31 cellular contexts compared by ENCODE assay signal in genomic region chr10:119349341-119349740, GRCh38.
DNase-seq lines count a peak whose midpoint lies in the region; ATAC-seq, FAIRE-seq and TF ChIP-seq lines count a peak whose summit lies in the region.
"Had no signal": no experiment of that assay in that cellular context is flagged by ENCODE, and none has a peak within 500 bp of the region (broad histone marks: within the 10 kb centered on the region; RNA-seq: fewer than 3 reads in every experiment).

No MANE protein-coding gene starts in this region.

- no peak overlapping the region for H3K4me3 ChIP-seq in BLaER1
- H3K4me3 ChIP-seq in esophagus (ENCODE audit: low read depth in 1 of 2, low read length in 2 of 2), result no peak overlapping the region
- H3K4me3 ChIP-seq in mesenchymal stem cell (ENCODE audit: insufficient read depth in 1 of 2, low read depth in 1 of 2, low read length in 2 of 2), result no peak overlapping the region
- no peak overlapping the region for H3K4me3 ChIP-seq in thoracic aorta
- H3K4me3 ChIP-seq: adrenal gland, body of pancreas, dorsolateral prefrontal cortex, GM12878, vagina had no signal

- H3K23ac ChIP-seq in mesenchymal stem cell (ENCODE audit: low read length in 2 of 2), result no peak overlapping the region

- DNase-seq in mesenchymal stem cell (no peak), thoracic aorta (ENCODE audit: low spot score) (no peak), NCI-H1436 treated with DMSO at 0.1 percent for 48 hours (lab: John Stamatoyannopoulos, UW) (no peak), GM12892 (ENCODE audit: insufficient read length) (no peak), DMS153 treated with DMSO at 0.1 percent for 48 hours (lab: John Stamatoyannopoulos, UW; ENCODE audit: unreplicated experiment) (no peak)
- DNase-seq: ACHN; activated CD4-positive, alpha-beta memory T cell treated with anti-CD3 and anti-CD28 coated beads for 36 hours; activated CD4-positive, CD25-positive, alpha-beta regulatory T cell treated with anti-CD3 and anti-CD28 coated beads, Interleukin-2, amount 50 U/mL, for 72 hours; activated T-cell treated with anti-CD3 and anti-CD28 coated beads, Interleukin-2, amount 50 U/mL, for 72 hours; adrenal gland; BE2C; body of pancreas; cerebellar nuclear complex; DMS 273 treated with DMSO at 0.1 percent for 48 hours; HCEC 1CT; immature natural killer cell; left colon; NCI-H1694; NCI-H446; NCI-H748 treated with DMSO at 0.1 percent for 48 hours; SHP77; stimulated activated CD4-positive, alpha-beta T cell treated with anti-CD3 and anti-CD28 coated beads, Interleukin-4, amount 100 ng/mL, for 24 hours; substantia nigra; T-helper 2 cell had no signal

- H2BK15ac ChIP-seq in mesenchymal stem cell (ENCODE audit: low read depth, poor library complexity, severe bottlenecking), result no peak overlapping the region

- H3K36me3 ChIP-seq in BLaER1 (no peaks in the 10 kb centered on the region), esophagus (ENCODE audit: control insufficient read depth in 2 of 2, insufficient read depth in 2 of 2, low read length in 1 of 2) (peaks cover 0 to 7% of the 10 kb centered on the region in 2 donors), mesenchymal stem cell (ENCODE audit: control insufficient read depth in 1 of 2, insufficient read depth in 2 of 2, low read depth in 1 of 2, low read length in 2 of 2) (peaks cover 6 to 7% of the 10 kb centered on the region in 2 experiments), thoracic aorta (no peaks in the 10 kb centered on the region)
- H3K36me3 ChIP-seq: adrenal gland, BE2C, vagina had no signal

- FAIRE-seq in GM12892 (lab: Jason Lieb, UNC), result no peak
- FAIRE-seq: endometrium, GM12878 had no signal

- no peak for TF ChIP-seq CTCF in thoracic aorta (IDR thresholded peaks at IDR 0.05)

- H3K4me1 ChIP-seq in BLaER1 (peaks cover 51% of the 10 kb centered on the region), esophagus (ENCODE audit: control insufficient read depth in 2 of 2, insufficient read depth in 2 of 2, low read length in 1 of 2) (peaks cover 0 to 4% of the 10 kb centered on the region in 2 donors), mesenchymal stem cell (ENCODE audit: control insufficient read depth, insufficient read depth, low read depth, low read length) (peaks cover 24% of the 10 kb centered on the region), thoracic aorta (ENCODE audit: control insufficient read depth in 1 of 2, low read depth in 2 of 2) (peaks cover 34 to 67% of the 10 kb centered on the region in 2 donors)

- H3K4me2 ChIP-seq in BLaER1 (peak overlapping the region; percentile 35), mesenchymal stem cell (ENCODE audit: low read length, poor library complexity, severe bottlenecking) (no peak overlapping the region)

- no peak overlapping the region for H3K18ac ChIP-seq in mesenchymal stem cell (ENCODE audit: low read depth in 1 of 2, low read length in 2 of 2)

- no peak overlapping the region for H4K8ac ChIP-seq in mesenchymal stem cell (ENCODE audit: low read length)

- H3K14ac ChIP-seq in mesenchymal stem cell (ENCODE audit: low read length in 2 of 2), result no peak overlapping the region

- no peak overlapping the region for H2BK12ac ChIP-seq in mesenchymal stem cell (ENCODE audit: low read length in 2 of 2)

- H2AFZ ChIP-seq in mesenchymal stem cell (ENCODE audit: low read depth, low read length), result no peak overlapping the region

- no peak overlapping the region for H4K91ac ChIP-seq in mesenchymal stem cell (ENCODE audit: low read length)

- H3K9ac ChIP-seq in BLaER1, result no peak overlapping the region
- peak overlapping the region; percentile 6 for H3K9ac ChIP-seq in mesenchymal stem cell (ENCODE audit: low read length)

- H2BK120ac ChIP-seq in mesenchymal stem cell (ENCODE audit: low read depth, low read length), result no peak overlapping the region

- no peak for ATAC-seq in thoracic aorta (ENCODE audit: insufficient number of reproducible peaks, low FRiP score, low read depth)
- no peak for ATAC-seq in HG02973 (IDR thresholded peaks at IDR 0.05; ENCODE audit: unreplicated experiment)
- ATAC-seq: activated T-cell treated with anti-CD3 and anti-CD28 coated beads, Interleukin-2, amount 50 U/mL, for 72 hours; GM12878; left colon had no signal

- H4K20me1 ChIP-seq in BLaER1, result no peaks in the 10 kb centered on the region

- no peak overlapping the region for H2BK5ac ChIP-seq in mesenchymal stem cell (ENCODE audit: low read depth, low read length, poor library complexity, severe bottlenecking)

- no peaks in the 10 kb centered on the region for H3K27me3 ChIP-seq in BLaER1
- H3K27me3 ChIP-seq in esophagus (ENCODE audit: control insufficient read depth in 1 of 2, insufficient read depth in 2 of 2, low read length in 2 of 2), result no peaks in the 10 kb centered on the region
- no peaks in the 10 kb centered on the region for H3K27me3 ChIP-seq in mesenchymal stem cell (ENCODE audit: control insufficient read depth in 1 of 2, insufficient read depth in 1 of 2, low read length in 2 of 2)
- no peaks in the 10 kb centered on the region for H3K27me3 ChIP-seq in thoracic aorta (replicated peaks; ENCODE audit: insufficient read depth)
- H3K27me3 ChIP-seq: adrenal gland, BE2C, body of pancreas, dorsolateral prefrontal cortex, vagina had no signal

- H3K27ac ChIP-seq in BLaER1 (no peak overlapping the region; the same call in 1 of the 2 replicates), esophagus (ENCODE audit: low read depth in 2 of 2, low read length in 1 of 2) (peak overlapping the region; percentile 19 to 63), mesenchymal stem cell (ENCODE audit: low read length, poor library complexity, severe bottlenecking) (no peak overlapping the region), thoracic aorta (peak overlapping the region; percentile 26 to 36)
- H3K27ac ChIP-seq: body of pancreas, vagina had no signal

- no peak for TF ChIP-seq POLR2A in GM12892 (IDR thresholded peaks at IDR 0.05; ENCODE audit: low read depth, low read length)

- no peak overlapping the region for H3K4ac ChIP-seq in mesenchymal stem cell (ENCODE audit: low read depth in 1 of 2, low read length in 2 of 2)

- peaks cover 24% of the 10 kb centered on the region for H3K9me3 ChIP-seq in BLaER1
- H3K9me3 ChIP-seq in esophagus (ENCODE audit: control insufficient read depth in 2 of 2, insufficient read depth in 1 of 2, low read depth in 1 of 2, low read length in 1 of 2), result no peaks in the 10 kb centered on the region
- peaks cover 12% of the 10 kb centered on the region for H3K9me3 ChIP-seq in mesenchymal stem cell (ENCODE audit: control insufficient read depth, low read length)
- no peaks in the 10 kb centered on the region for H3K9me3 ChIP-seq in thoracic aorta
- H3K9me3 ChIP-seq: BE2C, body of pancreas, vagina had no signal

- H2AK5ac ChIP-seq in mesenchymal stem cell (ENCODE audit: low read length, severe bottlenecking), result no peak overlapping the region

- H3K79me1 ChIP-seq in mesenchymal stem cell (replicated peaks; ENCODE audit: low read length, poor library complexity, severe bottlenecking), result peaks cover 1% of the 10 kb centered on the region

- WGBS in esophagus, 2 donors, result 84 to 87% methylated on average over 5 of the region's 5 CpGs
- 94% methylated on average over 5 of the region's 5 CpGs for WGBS in mesenchymal stem cell

Comparison
In these comparisons a context has a peak if more than half of its experiments do, and no peak if none do; other contexts are left out.
1. H3K27ac ChIP-seq: peak in esophagus (2 of 2) and thoracic aorta (2 of 2); none in BLaER1 (single experiment) and mesenchymal stem cell (single experiment).